In the genomic region with DNA sequence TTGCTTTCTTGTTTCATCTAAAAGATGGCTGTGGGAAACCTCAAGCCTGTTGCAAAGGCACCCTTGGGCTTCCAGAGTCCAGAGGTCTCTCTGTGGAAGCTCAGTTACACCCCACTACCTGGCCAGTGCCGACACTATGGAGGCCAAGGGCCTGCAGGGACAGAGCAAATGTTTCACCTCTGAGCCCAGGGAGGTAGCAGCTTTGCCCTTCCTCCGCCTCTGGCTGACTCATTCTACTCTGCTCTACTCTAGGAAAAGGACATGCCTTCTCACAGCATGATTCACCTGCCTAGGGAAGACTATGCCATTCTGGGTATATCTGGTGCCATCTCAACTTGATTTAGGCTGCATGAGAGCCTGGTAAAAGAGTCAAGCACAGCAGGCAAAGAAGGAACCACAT, we compare ENCODE assay signal across 13 cellular contexts. TPM values are rescaled to one million over a fixed set of nuclear protein-coding genes. Genes with fewer than 3 reads are reported as not detected.
DNase-seq lines count a peak whose midpoint lies in the region; ATAC-seq and TF ChIP-seq lines count a peak whose summit lies in the region.
"Had no signal": no experiment of that assay in that cellular context is flagged by ENCODE, and none has a peak within 500 bp of the region (broad histone marks: within the 10 kb centered on the region; RNA-seq: fewer than 3 reads in every experiment).

No MANE protein-coding gene starts in this region.

- no TSS peak for BruUV-seq in PC-9 (replicated peaks; lab: Mats Ljungman, UMichigan)

- peaks cover 14% of the 10 kb centered on the region for H3K9me3 Mint-ChIP-seq in activated CD4-positive, alpha-beta T cell treated with anti-CD3 and anti-CD28 coated beads for 36 hours (ENCODE audit: low read depth)
- H3K9me3 Mint-ChIP-seq in activated CD4-positive, alpha-beta T cell treated with anti-CD3 and anti-CD28 coated beads, Interleukin-2, amount 10 ng/mL, durations not matched to agents 7 days and 5 days, result peaks cover 13% of the 10 kb centered on the region
- peaks cover 7% of the 10 kb centered on the region for H3K9me3 Mint-ChIP-seq in activated CD8-positive, alpha-beta memory T cell treated with anti-CD3 and anti-CD28 coated beads, Interleukin-2, amount 10 ng/mL, durations not matched to agents 7 days and 5 days (ENCODE audit: low read depth)

- H3K4me3 ChIP-seq in PC-9 (no peak overlapping the region), gastrocnemius medialis (no peak overlapping the region)
- H3K4me3 ChIP-seq: testis had no signal

- H4K20me1 ChIP-seq in PC-9 (ENCODE audit: insufficient read depth), result no peaks in the 10 kb centered on the region

- intact Hi-C loops in activated CD4-positive, alpha-beta T cell treated with anti-CD3 and anti-CD28 coated beads for 36 hours (cut with DNase I, micrococcal nuclease), result no loop called here
- intact Hi-C loops in PC-9 (cut with micrococcal nuclease; ENCODE audit: unreplicated experiment), result no loop called here
- intact Hi-C loops in gastrocnemius medialis (cut with DNase I; ENCODE audit: low total_unique reads), result no loop called here

- H3K4me1 ChIP-seq in PC-9 (replicated peaks; ENCODE audit: insufficient read depth) (peaks cover 35% of the 10 kb centered on the region), gastrocnemius medialis (peaks cover 47 to 67% of the 10 kb centered on the region in 2 donors)
- H3K4me1 ChIP-seq: testis had no signal

- H3K27me3 Mint-ChIP-seq in activated CD4-positive, alpha-beta T cell treated with anti-CD3 and anti-CD28 coated beads for 36 hours, result no peaks in the 10 kb centered on the region
- H3K27me3 Mint-ChIP-seq in activated CD4-positive, alpha-beta T cell treated with anti-CD3 and anti-CD28 coated beads, Interleukin-2, amount 10 ng/mL, durations not matched to agents 7 days and 5 days, result peaks cover 6% of the 10 kb centered on the region
- no peaks in the 10 kb centered on the region for H3K27me3 Mint-ChIP-seq in activated CD8-positive, alpha-beta memory T cell treated with anti-CD3 and anti-CD28 coated beads, Interleukin-2, amount 10 ng/mL, durations not matched to agents 7 days and 5 days

- CTCF ChIA-PET in activated CD4-positive, alpha-beta T cell treated with anti-CD3 and anti-CD28 coated beads for 36 hours (lab: Charles Lee), result interaction anchor here (0.7 kb wide), 1 partner anchor 56 kb away, joined by 3 read pairs; no protein-coding TSS in a partner anchor
- CTCF ChIA-PET in activated CD4-positive, alpha-beta T cell treated with anti-CD3 and anti-CD28 coated beads, Interleukin-2, amount 10 ng/mL, durations not matched to agents 7 days and 5 days (lab: Charles Lee), result no interaction called here
- CTCF ChIA-PET in PC-9 (lab: Charles Lee), result no interaction called here
- CTCF ChIA-PET in activated CD8-positive, alpha-beta memory T cell treated with anti-CD3 and anti-CD28 coated beads, Interleukin-2, amount 10 ng/mL, durations not matched to agents 7 days and 5 days (lab: Charles Lee), result no interaction called here

- H3K27ac Mint-ChIP-seq in activated CD4-positive, alpha-beta T cell treated with anti-CD3 and anti-CD28 coated beads for 36 hours, result no peak overlapping the region
- no peak overlapping the region for H3K27ac Mint-ChIP-seq in activated CD4-positive, alpha-beta T cell treated with anti-CD3 and anti-CD28 coated beads, Interleukin-2, amount 10 ng/mL, durations not matched to agents 7 days and 5 days
- no peak overlapping the region for H3K27ac Mint-ChIP-seq in activated CD8-positive, alpha-beta memory T cell treated with anti-CD3 and anti-CD28 coated beads, Interleukin-2, amount 10 ng/mL, durations not matched to agents 7 days and 5 days
- H3K27ac Mint-ChIP-seq: T-helper 2 cell treated with Interferon-gamma antibody and Interleukin-4, amounts not matched to agents 5 μg/mL and 100 μg/mL, for 36 hours had no signal

- no peak overlapping the region for H3K4me3 Mint-ChIP-seq in activated CD4-positive, alpha-beta T cell treated with anti-CD3 and anti-CD28 coated beads for 36 hours
- no peak overlapping the region for H3K4me3 Mint-ChIP-seq in activated CD4-positive, alpha-beta T cell treated with anti-CD3 and anti-CD28 coated beads, Interleukin-2, amount 10 ng/mL, durations not matched to agents 7 days and 5 days
- H3K4me3 Mint-ChIP-seq in activated CD8-positive, alpha-beta memory T cell treated with anti-CD3 and anti-CD28 coated beads, Interleukin-2, amount 10 ng/mL, durations not matched to agents 7 days and 5 days, result no peak overlapping the region
- H3K4me3 Mint-ChIP-seq: T-helper 2 cell treated with Interferon-gamma antibody and Interleukin-4, amounts not matched to agents 5 μg/mL and 100 μg/mL, for 36 hours had no signal

- H3K9me2 ChIP-seq in PC-9 (ENCODE audit: insufficient read depth), result no peaks in the 10 kb centered on the region

- in situ Hi-C loops in gastrocnemius medialis (cut with MboI; ENCODE audit: low sequenced_read_pairs in 4 of 4), result no loop called here

- no peak for TF ChIP-seq POLR2A in gastrocnemius medialis (IDR thresholded peaks at IDR 0.05)

- H3K9me3 ChIP-seq in PC-9 (ENCODE audit: insufficient read depth, low read depth) (peaks cover 4% of the 10 kb centered on the region; the same call in 1 of the 2 replicates), gastrocnemius medialis (peaks cover 0 to 2% (median 0%) of the 10 kb centered on the region in 3 donors)
- H3K9me3 ChIP-seq: testis had no signal

- DNase-seq in activated CD4-positive, alpha-beta T cell treated with anti-CD3 and anti-CD28 coated beads for 36 hours, result peak; percentile 27
- no peak for DNase-seq in activated CD4-positive, alpha-beta T cell treated with anti-CD3 and anti-CD28 coated beads, Interleukin-2, amount 10 ng/mL, durations not matched to agents 7 days and 5 days
- DNase-seq in PC-9 (peak; percentile 33 to 55), glomerular visceral epithelial cell (ENCODE audit: extremely low spot score) (peak; percentile 31), gastrocnemius medialis (peak; percentile 58 to 81)
- DNase-seq in activated CD8-positive, alpha-beta memory T cell treated with anti-CD3 and anti-CD28 coated beads, Interleukin-2, amount 10 ng/mL, durations not matched to agents 7 days and 5 days, result no peak
- DNase-seq: activated CD8-positive, alpha-beta memory T cell treated with anti-CD3 and anti-CD28 coated beads, Interleukin-2, amount 50 U/mL, for 4 hours; COR-L47; GOT3; testis had no signal

- H3F3A ChIP-seq in PC-9 (ENCODE audit: insufficient read depth, low read depth), result no peaks in the 10 kb centered on the region

- no peak overlapping the region for H2AFZ ChIP-seq in PC-9

- H3K27ac ChIP-seq in PC-9 (no peak overlapping the region), gastrocnemius medialis (peak overlapping the region; percentile 81 to 90 (median 89))
- H3K27ac ChIP-seq: testis had no signal

- peaks cover 12% of the 10 kb centered on the region for H3K36me3 Mint-ChIP-seq in activated CD4-positive, alpha-beta T cell treated with anti-CD3 and anti-CD28 coated beads for 36 hours (ENCODE audit: low read depth)
- peaks cover 2% of the 10 kb centered on the region for H3K36me3 Mint-ChIP-seq in activated CD4-positive, alpha-beta T cell treated with anti-CD3 and anti-CD28 coated beads, Interleukin-2, amount 10 ng/mL, durations not matched to agents 7 days and 5 days (ENCODE audit: low read depth)
- H3K36me3 Mint-ChIP-seq in activated CD8-positive, alpha-beta memory T cell treated with anti-CD3 and anti-CD28 coated beads, Interleukin-2, amount 10 ng/mL, durations not matched to agents 7 days and 5 days, result peaks cover 6% of the 10 kb centered on the region

- TF ChIP-seq CTCF in PC-9 (conservative IDR thresholded peaks at IDR 0.05) (no peak), gastrocnemius medialis (IDR thresholded peaks at IDR 0.05 in 4 of 5, conservative IDR thresholded peaks at IDR 0.05 in 1 of 5) (no peak)

- ATAC-seq in activated CD4-positive, alpha-beta T cell treated with anti-CD3 and anti-CD28 coated beads for 36 hours, result peak; percentile 83
- ATAC-seq in gastrocnemius medialis, result peak; percentile 89 to 94
- no peak for ATAC-seq in HG02885 (IDR thresholded peaks at IDR 0.05; ENCODE audit: poor library complexity, unreplicated experiment)
- no peak for ATAC-seq in GM19463 (IDR thresholded peaks at IDR 0.05; ENCODE audit: unreplicated experiment)
- ATAC-seq in activated CD8-positive, alpha-beta memory T cell treated with anti-CD3 and anti-CD28 coated beads, Interleukin-2, amount 10 ng/mL, durations not matched to agents 7 days and 5 days, result no peak

- no peaks in the 10 kb centered on the region for H3K79me2 ChIP-seq in PC-9 (ENCODE audit: low read depth)

- H3K27me3 ChIP-seq in PC-9 (ENCODE audit: insufficient read depth, low read depth) (no peaks in the 10 kb centered on the region), gastrocnemius medialis (no peaks in the 10 kb centered on the region)
- H3K27me3 ChIP-seq: testis had no signal

- POLR2A ChIA-PET in activated CD4-positive, alpha-beta T cell treated with anti-CD3 and anti-CD28 coated beads for 36 hours (lab: Charles Lee), result no interaction called here
- POLR2A ChIA-PET in activated CD4-positive, alpha-beta T cell treated with anti-CD3 and anti-CD28 coated beads, Interleukin-2, amount 10 ng/mL, durations not matched to agents 7 days and 5 days (lab: Charles Lee), result no interaction called here
- POLR2A ChIA-PET in PC-9 (lab: Charles Lee; ENCODE audit: unreplicated experiment), result no interaction called here

- H3K36me3 ChIP-seq in PC-9 (ENCODE audit: low read depth), result no peaks in the 10 kb centered on the region
- H3K36me3 ChIP-seq in gastrocnemius medialis, result no peaks in the 10 kb centered on the region

- H3K4me1 Mint-ChIP-seq in activated CD4-positive, alpha-beta T cell treated with anti-CD3 and anti-CD28 coated beads for 36 hours, result no peaks in the 10 kb centered on the region
- H3K4me1 Mint-ChIP-seq in activated CD4-positive, alpha-beta T cell treated with anti-CD3 and anti-CD28 coated beads, Interleukin-2, amount 10 ng/mL, durations not matched to agents 7 days and 5 days, result no peaks in the 10 kb centered on the region
- peaks cover 12% of the 10 kb centered on the region for H3K4me1 Mint-ChIP-seq in activated CD8-positive, alpha-beta memory T cell treated with anti-CD3 and anti-CD28 coated beads, Interleukin-2, amount 10 ng/mL, durations not matched to agents 7 days and 5 days

- H3K4me2 ChIP-seq in PC-9, result peak overlapping the region; percentile 21; the same call in 1 of the 2 replicates

RNA-seq across cellular contexts. Expression of a gene that starts 12.2 kb away (rescaled TPM):
- total RNA-seq in activated CD4-positive, alpha-beta T cell treated with anti-CD3 and anti-CD28 coated beads for 36 hours, result under 1 TPM; 0.89 to 0.95 TPM
- total RNA-seq in activated CD4-positive, alpha-beta T cell treated with anti-CD3 and anti-CD28 coated beads, Interleukin-2, amount 10 ng/mL, durations not matched to agents 7 days and 5 days, result 1 to 10 TPM in 1 of 2 experiments, under 1 TPM in 1; 0.71 to 2.1 TPM
- total RNA-seq in PC-9 (2021) (0.88 and 1.3 TPM in 2 replicates), gastrocnemius medialis (100 to 1,000 TPM; 245 to 307 (median 273) TPM)
- total RNA-seq in activated CD8-positive, alpha-beta memory T cell treated with anti-CD3 and anti-CD28 coated beads, Interleukin-2, amount 10 ng/mL, durations not matched to agents 7 days and 5 days, result 1 to 10 TPM; 1.6 to 3.8 TPM

RNA-seq across cellular contexts. Expression of a gene that starts 40.0 kb away (rescaled TPM):
- total RNA-seq in activated CD4-positive, alpha-beta T cell treated with anti-CD3 and anti-CD28 coated beads for 36 hours, result 100 to 1,000 TPM; 451 to 485 TPM
- total RNA-seq in activated CD4-positive, alpha-beta T cell treated with anti-CD3 and anti-CD28 coated beads, Interleukin-2, amount 10 ng/mL, durations not matched to agents 7 days and 5 days, result 1,000 to 10,000 TPM in 1 of 2 experiments, 100 to 1,000 TPM in 1; 944 to 1,045 TPM
- total RNA-seq in PC-9 (2021) (469 and 532 TPM in 2 replicates), gastrocnemius medialis (1,000 to 10,000 TPM in 2 of 4 donors, 100 to 1,000 TPM in 2; 526 to 2,307 (median 1,474) TPM)
- 100 to 1,000 TPM; 722 to 787 TPM for total RNA-seq in activated CD8-positive, alpha-beta memory T cell treated with anti-CD3 and anti-CD28 coated beads, Interleukin-2, amount 10 ng/mL, durations not matched to agents 7 days and 5 days

RNA-seq across cellular contexts. Expression of a gene that starts 54.4 kb away (rescaled TPM):
- total RNA-seq in activated CD4-positive, alpha-beta T cell treated with anti-CD3 and anti-CD28 coated beads for 36 hours, result 100 to 1,000 TPM; 282 to 301 TPM
- 100 to 1,000 TPM; 351 to 395 TPM for total RNA-seq in activated CD4-positive, alpha-beta T cell treated with anti-CD3 and anti-CD28 coated beads, Interleukin-2, amount 10 ng/mL, durations not matched to agents 7 days and 5 days
- total RNA-seq in PC-9 (2021), result 381 and 383 TPM in 2 replicates
- total RNA-seq in gastrocnemius medialis, result 100 to 1,000 TPM; 100 to 293 (median 185) TPM
- 100 to 1,000 TPM; 313 to 322 TPM for total RNA-seq in activated CD8-positive, alpha-beta memory T cell treated with anti-CD3 and anti-CD28 coated beads, Interleukin-2, amount 10 ng/mL, durations not matched to agents 7 days and 5 days

Comparison
In these comparisons a context has a peak if more than half of its experiments do, and no peak if none do; other contexts are left out.
1. DNase-seq: peak in activated CD4-positive, alpha-beta T cell treated with anti-CD3 and anti-CD28 coated beads for 36 hours (single experiment), PC-9 (2 of 2), glomerular visceral epithelial cell (single experiment) and gastrocnemius medialis (2 of 2); none in activated CD4-positive, alpha-beta T cell treated with anti-CD3 and anti-CD28 coated beads, Interleukin-2, amount 10 ng/mL, durations not matched to agents 7 days and 5 days (single experiment) and activated CD8-positive, alpha-beta memory T cell treated with anti-CD3 and anti-CD28 coated beads, Interleukin-2, amount 10 ng/mL, durations not matched to agents 7 days and 5 days (single experiment).
2. ATAC-seq: peak in activated CD4-positive, alpha-beta T cell treated with anti-CD3 and anti-CD28 coated beads for 36 hours (single experiment) and gastrocnemius medialis (2 of 2); none in HG02885 (single experiment), GM19463 (single experiment) and activated CD8-positive, alpha-beta memory T cell treated with anti-CD3 and anti-CD28 coated beads, Interleukin-2, amount 10 ng/mL, durations not matched to agents 7 days and 5 days (single experiment).
3. RNA of a gene that starts 12.2 kb away (total RNA-seq): 245 to 307 TPM in gastrocnemius medialis; 1.6 to 3.8 TPM in activated CD8-positive, alpha-beta memory T cell treated with anti-CD3 and anti-CD28 coated beads, Interleukin-2, amount 10 ng/mL, durations not matched to agents 7 days and 5 days, 0.71 to 2.1 TPM in activated CD4-positive, alpha-beta T cell treated with anti-CD3 and anti-CD28 coated beads, Interleukin-2, amount 10 ng/mL, durations not matched to agents 7 days and 5 days, 0.88 to 1.3 TPM in PC-9 and 0.89 to 0.95 TPM in activated CD4-positive, alpha-beta T cell treated with anti-CD3 and anti-CD28 coated beads for 36 hours; every median in the first group is over 10 times any median in the second.